ENCODE assay signal across 18 cellular contexts in genomic region chr20:1924910-1925861, GRCh38. TPM values are rescaled to one million over a fixed set of nuclear protein-coding genes. Genes with fewer than 3 reads are reported as not detected.
DNase-seq lines count a peak whose midpoint lies in the region; TF ChIP-seq lines count a peak whose summit lies in the region.
"Had no signal": no experiment of that assay in that cellular context is flagged by ENCODE, and none has a peak within 500 bp of the region (broad histone marks: within the 10 kb centered on the region; RNA-seq: fewer than 3 reads in every experiment).

No MANE protein-coding gene starts in this region.

- H3K23me2 ChIP-seq in H9 (ENCODE audit: insufficient read length, low read depth, low read length, poor library complexity, severe bottlenecking): no peaks in the 10 kb centered on the region

- no peaks in the 10 kb centered on the region; a peak in 1 of 5 replicates for H3K9me3 Mint-ChIP-seq in H9
- no peaks in the 10 kb centered on the region for H3K9me3 Mint-ChIP-seq in endodermal cell
- H3K9me3 Mint-ChIP-seq in activated naive CD4-positive, alpha-beta T cell treated with anti-CD3 and anti-CD28 coated beads for 36 hours: no peaks in the 10 kb centered on the region
- H3K9me3 Mint-ChIP-seq: CD4-positive, alpha-beta T cell; T-helper 1 cell treated with Interleukin-12 subunit alpha and Interleukin-12 subunit beta and Interleukin-4 antibody, amounts not matched to agents 30 μg/mL and 1 μg/mL, for 36 hours had no signal

- DNase-seq in H9: peak; percentile 38
- DNase-seq in OCI-LY7 (ENCODE audit: low spot score): no peak
- DNase-seq in endodermal cell: peak; percentile 61
- no peak for DNase-seq in activated naive CD4-positive, alpha-beta T cell treated with anti-CD3 and anti-CD28 coated beads for 36 hours
- no peak for DNase-seq in NCI-H2029 (lab: John Stamatoyannopoulos, UW)
- DNase-seq in NCI-H2029 treated with DMSO at 0.1 percent for 48 hours (lab: John Stamatoyannopoulos, UW): no peak
- DNase-seq: BE2C; Calu3; CD4-positive, alpha-beta T cell; DMS53; Karpas-422; MM.1S; NCI-H1105; NCI-H1694 treated with DMSO at 0.1 percent for 48 hours; NCI-H82; SHP77 had no signal

- H3K18ac ChIP-seq in H9 (ENCODE audit: insufficient read length, low read depth, low read length): no peak overlapping the region

- no peak overlapping the region for H3K23ac ChIP-seq in H9 (ENCODE audit: insufficient read length, low read depth, low read length)

- H3K4me3 Mint-ChIP-seq in H9 (no peak overlapping the region), endodermal cell (no peak overlapping the region)
- no peak overlapping the region for H3K4me3 Mint-ChIP-seq in activated naive CD4-positive, alpha-beta T cell treated with anti-CD3 and anti-CD28 coated beads for 36 hours
- H3K4me3 Mint-ChIP-seq: CD4-positive, alpha-beta T cell; T-helper 1 cell treated with Interleukin-12 subunit alpha and Interleukin-12 subunit beta and Interleukin-4 antibody, amounts not matched to agents 30 μg/mL and 1 μg/mL, for 36 hours had no signal

- no peak overlapping the region; the same call in 1 of the 2 replicates for H3K14ac ChIP-seq in H9 (ENCODE audit: insufficient read depth, low read length)

- CTCF ChIA-PET in OCI-LY7 (lab: Charles Lee; ENCODE audit: unreplicated experiment): no interaction called here
- CTCF ChIA-PET in activated naive CD4-positive, alpha-beta T cell treated with anti-CD3 and anti-CD28 coated beads for 36 hours (lab: Charles Lee): no interaction called here

- H2BK5ac ChIP-seq in H9 (ENCODE audit: insufficient read length, low read length): no peak overlapping the region

- no peak overlapping the region for H3K9ac ChIP-seq in H9 (ENCODE audit: extremely low read depth, insufficient read length, low read length)
- no peak overlapping the region for H3K9ac ChIP-seq in endodermal cell (ENCODE audit: extremely low read depth, low read length, poor library complexity, severe bottlenecking)

- BruUV-seq in OCI-LY7 (replicated peaks; lab: Mats Ljungman, UMichigan): no TSS peak

- H3K9me3 ChIP-seq in H9 (ENCODE audit: control insufficient read depth, low read depth, low read length): no peaks in the 10 kb centered on the region
- no peaks in the 10 kb centered on the region for H3K9me3 ChIP-seq in OCI-LY7 (ENCODE audit: low read length)
- H3K9me3 ChIP-seq in endodermal cell (ENCODE audit: control insufficient read depth, low read length): no peaks in the 10 kb centered on the region
- no peaks in the 10 kb centered on the region for H3K9me3 ChIP-seq in neutrophil
- H3K9me3 ChIP-seq: BE2C had no signal

- H2BK15ac ChIP-seq in H9 (ENCODE audit: low read depth, low read length): no peak overlapping the region

- no peak overlapping the region for H4K8ac ChIP-seq in H9 (replicated peaks; ENCODE audit: insufficient read length, low read depth, low read length)

- H4K5ac ChIP-seq in H9 (ENCODE audit: insufficient read length, low read depth, low read length): no peak overlapping the region

- no peak overlapping the region for H3K56ac ChIP-seq in H9 (ENCODE audit: insufficient read length, low read depth, low read length)

- H3K9me2 ChIP-seq in OCI-LY7 (ENCODE audit: insufficient read depth, low read length): no peaks in the 10 kb centered on the region

- H3K4me2 ChIP-seq in H9 (ENCODE audit: insufficient read depth, insufficient read length, low read length) (no peak overlapping the region), OCI-LY7 (ENCODE audit: low read length) (no peak overlapping the region)

- TF ChIP-seq CTCF in H9 (conservative IDR thresholded peaks at IDR 0.05): peak; percentile 46
- TF ChIP-seq CTCF in OCI-LY7 (conservative IDR thresholded peaks at IDR 0.05; ENCODE audit: low read length): peak; percentile 28; the same call in 1 of the 2 replicates
- peak; percentile 52 for TF ChIP-seq CTCF in endodermal cell (conservative IDR thresholded peaks at IDR 0.05)
- no peak for TF ChIP-seq CTCF in neutrophil (IDR thresholded peaks at IDR 0.05)

- no peaks in the 10 kb centered on the region for H3K79me2 ChIP-seq in H9 (ENCODE audit: insufficient read depth, low read length)
- no peaks in the 10 kb centered on the region for H3K79me2 ChIP-seq in OCI-LY7 (ENCODE audit: insufficient read depth, low read depth, low read length)

- H3K36me3 Mint-ChIP-seq in H9 (ENCODE audit: insufficient read depth in 1 of 3, low read depth in 3 of 3): peaks cover 3 to 4% (median 4%) of the 10 kb centered on the region in 3 experiments; a peak in 6 of 7 replicates
- peaks cover 3% of the 10 kb centered on the region for H3K36me3 Mint-ChIP-seq in endodermal cell (ENCODE audit: low read depth)
- H3K36me3 Mint-ChIP-seq in activated naive CD4-positive, alpha-beta T cell treated with anti-CD3 and anti-CD28 coated beads for 36 hours (ENCODE audit: low read depth): no peaks in the 10 kb centered on the region

- no CpG with 5 or more reads among the region's 13 CpGs for WGBS in H9 (ENCODE audit: extremely low coverage, insufficient read length, low lambda C conversion rate)
- WGBS in endodermal cell (ENCODE audit: insufficient coverage in 1 of 2, insufficient read length in 1 of 2), 2 experiments: 94 to 95% methylated on average over 6 to 13 of the region's 13 CpGs

- POLR2A ChIA-PET in OCI-LY7 (lab: Charles Lee): no interaction called here

- peaks cover 31 to 40% of the 10 kb centered on the region in 2 experiments for H3K4me1 Mint-ChIP-seq in H9
- H3K4me1 Mint-ChIP-seq in endodermal cell: peaks cover 9% of the 10 kb centered on the region
- H3K4me1 Mint-ChIP-seq in activated naive CD4-positive, alpha-beta T cell treated with anti-CD3 and anti-CD28 coated beads for 36 hours (ENCODE audit: low read depth): no peaks in the 10 kb centered on the region

- intact Hi-C loops in OCI-LY7 (cut with micrococcal nuclease; ENCODE audit: unreplicated experiment): no loop called here
- intact Hi-C loops in activated naive CD4-positive, alpha-beta T cell treated with anti-CD3 and anti-CD28 coated beads for 36 hours (cut with micrococcal nuclease): no loop called here

- H4K20me1 ChIP-seq in H9 (ENCODE audit: control insufficient read depth, insufficient read depth, insufficient read length) (no peaks in the 10 kb centered on the region), OCI-LY7 (ENCODE audit: insufficient read depth, low read length) (no peaks in the 10 kb centered on the region)

- H3K4me3 ChIP-seq in OCI-LY7 (ENCODE audit: low read depth, low read length, poor library complexity, severe bottlenecking) (no peak overlapping the region), endodermal cell (ENCODE audit: low read length) (no peak overlapping the region), neutrophil (ENCODE audit: low read depth in 1 of 2, low read length in 1 of 2) (no peak overlapping the region)

- H2BK120ac ChIP-seq in H9 (ENCODE audit: low read depth, low read length, poor library complexity, severe bottlenecking): no peak overlapping the region

- H2AK5ac ChIP-seq in H9 (ENCODE audit: insufficient read length, low read length): no peak overlapping the region

- H2AFZ ChIP-seq in H9 (ENCODE audit: low read length) (no peak overlapping the region), OCI-LY7 (ENCODE audit: low read length) (no peak overlapping the region)

- H3K27ac Mint-ChIP-seq in H9 (no peak overlapping the region; a peak in 1 of 7 replicates), endodermal cell (no peak overlapping the region)
- no peak overlapping the region for H3K27ac Mint-ChIP-seq in activated naive CD4-positive, alpha-beta T cell treated with anti-CD3 and anti-CD28 coated beads for 36 hours
- H3K27ac Mint-ChIP-seq: CD4-positive, alpha-beta T cell had no signal

- H3K36me3 ChIP-seq in OCI-LY7 (ENCODE audit: insufficient read depth, low read length): no peaks in the 10 kb centered on the region
- no peaks in the 10 kb centered on the region for H3K36me3 ChIP-seq in endodermal cell (ENCODE audit: control insufficient read depth, insufficient read depth, low read length)
- peaks cover 100% of the 10 kb centered on the region for H3K36me3 ChIP-seq in neutrophil
- H3K36me3 ChIP-seq: BE2C had no signal

- no peak overlapping the region for H3K4ac ChIP-seq in H9 (ENCODE audit: low read depth, low read length)

- no peak overlapping the region for H2BK20ac ChIP-seq in H9 (ENCODE audit: low read depth, low read length, poor library complexity, severe bottlenecking)

- H4K91ac ChIP-seq in H9 (ENCODE audit: insufficient read length, low read depth, low read length): no peak overlapping the region

- H3T11ph ChIP-seq in H9 (ENCODE audit: low read length): no peak overlapping the region

- H3K27ac ChIP-seq in H9 (ENCODE audit: insufficient read length, low read depth, low read length) (no peak overlapping the region), OCI-LY7 (ENCODE audit: low read depth, low read length, poor library complexity, severe bottlenecking) (no peak overlapping the region), endodermal cell (ENCODE audit: low read depth, low read length) (no peak overlapping the region), neutrophil (peak overlapping the region; percentile 8)

- peaks cover 4% of the 10 kb centered on the region; the same call in 1 of the 2 replicates for H3K4me1 ChIP-seq in H9 (ENCODE audit: insufficient read depth, low read length)
- no peaks in the 10 kb centered on the region for H3K4me1 ChIP-seq in OCI-LY7 (ENCODE audit: insufficient read depth, low read length, poor library complexity, severe bottlenecking)
- H3K4me1 ChIP-seq in endodermal cell (ENCODE audit: control insufficient read depth, insufficient read depth, low read length): no peaks in the 10 kb centered on the region
- peaks cover 0 to 2% of the 10 kb centered on the region in 2 experiments for H3K4me1 ChIP-seq in neutrophil (ENCODE audit: control insufficient read depth in 1 of 2, insufficient read depth in 1 of 2, low read depth in 1 of 2, low read length in 1 of 2)
- H3K4me1 ChIP-seq: BE2C had no signal

- peaks cover 4% of the 10 kb centered on the region for H3K27me3 Mint-ChIP-seq in H9 (ENCODE audit: low read depth)
- H3K27me3 Mint-ChIP-seq in endodermal cell (ENCODE audit: insufficient read depth): no peaks in the 10 kb centered on the region
- peaks cover 3% of the 10 kb centered on the region for H3K27me3 Mint-ChIP-seq in activated naive CD4-positive, alpha-beta T cell treated with anti-CD3 and anti-CD28 coated beads for 36 hours (ENCODE audit: low read depth)

- no peaks in the 10 kb centered on the region for H3K79me1 ChIP-seq in H9 (ENCODE audit: insufficient read depth, low read depth, low read length, poor library complexity, severe bottlenecking)

- no peaks in the 10 kb centered on the region for H3K27me3 ChIP-seq in H9 (ENCODE audit: insufficient read depth, low read length)
- no peaks in the 10 kb centered on the region for H3K27me3 ChIP-seq in endodermal cell (ENCODE audit: control insufficient read depth, insufficient read depth, low read length, poor library complexity, severe bottlenecking)
- no peaks in the 10 kb centered on the region for H3K27me3 ChIP-seq in neutrophil
- H3K27me3 ChIP-seq: BE2C had no signal

- no peak overlapping the region for H2BK12ac ChIP-seq in H9 (ENCODE audit: insufficient read length, low read depth, low read length)

RNA-seq across cellular contexts. Expression of gene SIRPA, which starts 30.0 kb away (rescaled TPM):
- total RNA-seq in H9 (2021) (5.8 and 6.0 TPM in 2 replicates), OCI-LY7 (2022) (not detected in 2 replicates), endodermal cell (1 to 10 TPM; 5.1 to 6.3 TPM)
- total RNA-seq in OCI-LY7 (2014; rRNA removed; shearing (Covaris generic)): not detected in 2 replicates
- polyA plus RNA-seq in endodermal cell (2013, experiment 1 of 2): 11.6 TPM
- polyA plus RNA-seq in endodermal cell (2013, experiment 2 of 2): 11.1 TPM
- under 1 TPM; 0.10 to 0.12 TPM for total RNA-seq in activated naive CD4-positive, alpha-beta T cell treated with anti-CD3 and anti-CD28 coated beads for 36 hours

Comparison
In these comparisons a context has a peak if more than half of its experiments do, and no peak if none do; other contexts are left out.
1. DNase-seq: peak in H9 (single experiment) and endodermal cell (single experiment); none in OCI-LY7 (single experiment), activated naive CD4-positive, alpha-beta T cell treated with anti-CD3 and anti-CD28 coated beads for 36 hours (single experiment), NCI-H2029 (single experiment) and NCI-H2029 treated with DMSO at 0.1 percent for 48 hours (single experiment).